19 cellular contexts compared by ENCODE assay signal in the genomic region with DNA sequence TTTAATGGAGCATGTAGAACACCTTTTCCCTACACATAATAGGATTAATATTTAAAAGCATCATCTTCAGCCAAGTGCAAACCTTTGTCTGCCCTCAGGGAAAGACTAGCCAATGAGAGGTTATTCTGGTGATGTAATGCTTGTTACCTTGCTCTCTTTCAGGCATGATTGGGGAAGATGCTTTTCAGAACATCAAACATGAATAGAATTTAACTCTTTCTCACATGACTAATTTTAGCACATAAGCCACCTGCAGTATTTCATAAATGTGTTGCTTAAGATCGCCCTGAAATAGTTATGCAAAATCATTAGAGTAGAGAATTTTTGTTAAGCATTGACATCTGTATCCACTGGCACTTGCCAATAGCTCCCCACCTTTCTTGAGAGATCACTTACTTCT. TPM values are rescaled to one million over a fixed set of nuclear protein-coding genes. Genes with fewer than 3 reads are reported as not detected.
"Had no signal": no experiment of that assay in that cellular context is flagged by ENCODE, and none has a peak within 500 bp of the region (broad histone marks: within the 10 kb centered on the region; RNA-seq: fewer than 3 reads in every experiment).

No MANE protein-coding gene starts in this region.

- H3K4me1 ChIP-seq: adrenal gland, breast epithelium, right atrium auricular region had no signal

- ATAC-seq: activated CD4-positive, alpha-beta T cell treated with anti-CD3 and anti-CD28 coated beads for 36 hours; activated naive CD4-positive, alpha-beta T cell treated with anti-CD3 and anti-CD28 coated beads, Interleukin-2, amount 50 U/mL, for 72 hours; left lobe of liver; WTC11 had no signal

- H3K27ac ChIP-seq: adrenal gland, breast epithelium, coronary artery, right atrium auricular region had no signal

- H3K36me3 ChIP-seq: adrenal gland, breast epithelium, right atrium auricular region had no signal

- H3K27me3 ChIP-seq: adrenal gland, breast epithelium, right atrium auricular region had no signal

- H3K4me3 ChIP-seq: adrenal gland, breast epithelium, coronary artery, right atrium auricular region had no signal

- H3K9me3 ChIP-seq: adrenal gland, breast epithelium, right atrium auricular region had no signal

- DNase-seq: activated CD4-positive, alpha-beta T cell treated with anti-CD3 and anti-CD28 coated beads for 36 hours; activated CD4-positive, alpha-beta T cell treated with anti-CD3 and anti-CD28 coated beads, Interleukin-2, amount 50 U/mL, for 48 hours; activated gamma-delta T cell; adrenal gland; erythroblast; foreskin melanocyte; occipital lobe; stimulated activated CD4-positive, alpha-beta T cell treated with anti-CD3 and anti-CD28 coated beads, Interleukin-12 subunit alpha, Interleukin-12 subunit beta, amount 100 ng/mL, for 4 hours; stimulated activated CD4-positive, alpha-beta T cell treated with anti-CD3 and anti-CD28 coated beads, Interleukin-1b, Interleukin-23, amount 100 ng/mL, for 48 hours; stimulated activated CD8-positive, alpha-beta memory T cell treated with anti-CD3 and anti-CD28 coated beads, Interleukin-4, amount 100 ng/mL, for 48 hours; stimulated activated naive CD4-positive, alpha-beta T cell had no signal

RNA-seq across cellular contexts. Expression of gene EPGN, which starts 10.7 kb away (rescaled TPM):
- total RNA-seq: activated naive CD4-positive, alpha-beta T cell treated with anti-CD3 and anti-CD28 coated beads, Interleukin-2, amount 50 U/mL, for 72 hours; left lobe of liver; lung microvascular endothelial cell; occipital lobe; progenitor cell of endocrine pancreas; WTC11 had no signal
